ENCODE assay signal across 9 cellular contexts in genomic region chr14:68757618-68758081, GRCh38. TPM values are rescaled to one million over a fixed set of nuclear protein-coding genes. Genes with fewer than 3 reads are reported as not detected.
DNase-seq lines count a peak whose midpoint lies in the region; ATAC-seq, FAIRE-seq and TF ChIP-seq lines count a peak whose summit lies in the region.
"Had no signal": no experiment of that assay in that cellular context is flagged by ENCODE, and none has a peak within 500 bp of the region (broad histone marks: within the 10 kb centered on the region; RNA-seq: fewer than 3 reads in every experiment).

No MANE protein-coding gene starts in this region.

- DNase-seq in EH (ENCODE audit: low read depth) (peak; percentile 55), RCC 7860 (ENCODE audit: low spot score) (peak; percentile 50), left ventricle myocardium inferior (peak; percentile 27), retinal pigment epithelial cell (ENCODE audit: low read depth) (peak; percentile 81), NCI-H82 treated with DMSO at 0.1 percent for 48 hours (lab: John Stamatoyannopoulos, UW; ENCODE audit: unreplicated experiment) (no peak)
- DNase-seq in activated CD4-positive, alpha-beta memory T cell treated with anti-CD3 and anti-CD28 coated beads for 36 hours = no peak

- TF ChIP-seq CTCF in left ventricle myocardium inferior (IDR thresholded peaks at IDR 0.05; ENCODE audit: borderline replicate concordance) (no peak), retinal pigment epithelial cell (conservative IDR thresholded peaks at IDR 0.05; ENCODE audit: low read depth, low read length) (no peak)

- H3K36me3 Mint-ChIP-seq in activated CD4-positive, alpha-beta memory T cell treated with anti-CD3 and anti-CD28 coated beads for 36 hours = no peaks in the 10 kb centered on the region

- H3K27me3 Mint-ChIP-seq in activated CD4-positive, alpha-beta memory T cell treated with anti-CD3 and anti-CD28 coated beads for 36 hours = no peaks in the 10 kb centered on the region

- H3K36me3 ChIP-seq in left ventricle myocardium inferior = no peaks in the 10 kb centered on the region

- no peak for FAIRE-seq in RCC 7860 (lab: Jason Lieb, UNC)

- no peaks in the 10 kb centered on the region for H3K9me3 ChIP-seq in left ventricle myocardium inferior (replicated peaks)

- peak overlapping the region; percentile 40 for H3K27ac ChIP-seq in left ventricle myocardium inferior (replicated peaks)

- no peak overlapping the region for H3K27ac Mint-ChIP-seq in activated CD4-positive, alpha-beta memory T cell treated with anti-CD3 and anti-CD28 coated beads for 36 hours
- H3K27ac Mint-ChIP-seq: T-helper 2 cell treated with Interferon-gamma antibody and Interleukin-4, amounts not matched to agents 5 μg/mL and 100 μg/mL, for 36 hours had no signal

- CTCF ChIA-PET in activated CD4-positive, alpha-beta memory T cell treated with anti-CD3 and anti-CD28 coated beads for 36 hours (lab: Charles Lee) = no interaction called here

- H3K27me3 ChIP-seq in left ventricle myocardium inferior (ENCODE audit: low read depth) = no peaks in the 10 kb centered on the region

- H3K4me3 ChIP-seq in left ventricle myocardium inferior (no peak overlapping the region), retinal pigment epithelial cell (ENCODE audit: low read length) (no peak overlapping the region)

- H3K4me1 Mint-ChIP-seq in activated CD4-positive, alpha-beta memory T cell treated with anti-CD3 and anti-CD28 coated beads for 36 hours (ENCODE audit: low read depth) = peaks cover 8% of the 10 kb centered on the region

- no peak overlapping the region for H3K4me3 Mint-ChIP-seq in activated CD4-positive, alpha-beta memory T cell treated with anti-CD3 and anti-CD28 coated beads for 36 hours
- H3K4me3 Mint-ChIP-seq: T-helper 2 cell treated with Interferon-gamma antibody and Interleukin-4, amounts not matched to agents 5 μg/mL and 100 μg/mL, for 36 hours had no signal

- ATAC-seq in HG03520 (IDR thresholded peaks at IDR 0.05; ENCODE audit: unreplicated experiment) (no peak), GM19328 (IDR thresholded peaks at IDR 0.05; ENCODE audit: unreplicated experiment) (no peak)

- POLR2A ChIA-PET in activated CD4-positive, alpha-beta memory T cell treated with anti-CD3 and anti-CD28 coated beads for 36 hours (lab: Charles Lee) = interaction anchor here (0.9 kb wide), 1 partner anchor 15 kb away, joined by 3 read pairs; no protein-coding TSS in a partner anchor

- intact Hi-C loops in left ventricle myocardium inferior (cut with micrococcal nuclease) = no loop called here
- intact Hi-C loops in activated CD4-positive, alpha-beta memory T cell treated with anti-CD3 and anti-CD28 coated beads for 36 hours (cut with micrococcal nuclease) = no loop called here

- H3K4me1 ChIP-seq in left ventricle myocardium inferior = peaks cover 42% of the 10 kb centered on the region

- no peaks in the 10 kb centered on the region for H3K9me3 Mint-ChIP-seq in activated CD4-positive, alpha-beta memory T cell treated with anti-CD3 and anti-CD28 coated beads for 36 hours
- H3K9me3 Mint-ChIP-seq: T-helper 2 cell treated with Interferon-gamma antibody and Interleukin-4, amounts not matched to agents 5 μg/mL and 100 μg/mL, for 36 hours had no signal

RNA-seq across cellular contexts. Expression of gene ZFP36L1, which starts 35.2 kb away (rescaled TPM):
- 48.0 TPM for total RNA-seq in left ventricle myocardium inferior
- 100 to 1,000 TPM; 103 to 107 TPM for total RNA-seq in activated CD4-positive, alpha-beta memory T cell treated with anti-CD3 and anti-CD28 coated beads for 36 hours

Comparison
In these comparisons a context has a peak if more than half of its experiments do, and no peak if none do; other contexts are left out.
1. DNase-seq: peak in EH (single experiment), RCC 7860 (single experiment), left ventricle myocardium inferior (single experiment) and retinal pigment epithelial cell (single experiment); none in NCI-H82 treated with DMSO at 0.1 percent for 48 hours (single experiment) and activated CD4-positive, alpha-beta memory T cell treated with anti-CD3 and anti-CD28 coated beads for 36 hours (single experiment).